ENCODE assay signal across 8 cellular contexts in the genomic region with DNA sequence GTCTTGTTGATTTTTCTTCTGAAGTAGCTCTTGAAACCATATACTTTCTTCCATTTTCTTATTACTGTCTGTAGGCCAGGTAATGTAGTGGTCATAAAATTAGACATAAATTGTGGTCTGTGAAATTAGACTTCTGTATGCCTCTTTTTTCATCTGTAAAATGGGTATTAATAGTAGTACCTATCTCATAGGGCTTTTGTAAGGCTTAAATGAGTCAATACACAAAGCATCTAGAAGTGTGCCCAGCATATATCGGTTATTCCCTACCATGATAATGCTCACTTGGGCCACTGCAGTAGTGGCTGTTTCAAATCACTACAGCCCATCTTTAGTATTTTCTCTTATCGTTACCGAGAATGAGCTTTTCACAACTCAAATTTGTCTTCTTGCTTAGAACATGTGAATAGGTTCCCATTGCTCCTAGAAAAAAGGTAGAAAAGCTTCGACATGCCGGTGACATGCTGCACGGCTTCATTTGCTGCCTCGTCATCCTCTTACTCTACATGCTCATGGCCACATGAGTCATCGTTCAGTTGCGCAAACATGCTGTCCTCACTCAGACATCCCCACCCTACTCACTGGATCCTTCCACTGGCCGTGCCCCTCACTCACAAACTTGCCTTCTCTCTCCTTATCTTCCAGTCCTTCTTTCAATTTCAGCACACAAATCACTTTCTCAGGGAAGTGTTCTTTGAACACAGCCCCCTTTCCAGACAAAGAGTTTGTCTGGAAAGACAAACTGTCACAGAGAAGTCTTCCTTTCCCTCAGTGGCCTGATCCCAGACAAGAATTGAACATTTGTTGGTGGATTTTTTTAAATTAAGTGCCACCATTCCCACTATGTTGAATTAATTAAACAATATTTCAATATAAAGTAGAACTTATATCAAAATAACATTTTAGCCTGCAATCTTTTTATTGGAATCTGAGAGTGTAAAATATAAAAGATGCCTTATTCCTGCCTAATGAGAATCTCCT. TPM values are rescaled to one million over a fixed set of nuclear protein-coding genes. Genes with fewer than 3 reads are reported as not detected.
A peak's percentile ranks its signal among the peaks of the same experiment; 100 is the strongest.
DNase-seq lines count a peak whose midpoint lies in the region; ATAC-seq and TF ChIP-seq lines count a peak whose summit lies in the region.

No MANE protein-coding gene starts in this region.

- no peaks in the 10 kb centered on the region for H3K9me3 Mint-ChIP-seq in progenitor cell of endocrine pancreas (ENCODE audit: low read depth)

- peak; percentile 89 for DNase-seq in A172 (ENCODE audit: low spot score)
- DNase-seq in HT1080 (ENCODE audit: low read depth): peak; percentile 91
- DNase-seq in amniotic stem cell (lab: John Stamatoyannopoulos, UW): peak; percentile 16
- no peak for DNase-seq in progenitor cell of endocrine pancreas (ENCODE audit: low spot score, unreplicated experiment)
- DNase-seq in NCI-H2029 treated with DMSO at 0.1 percent for 48 hours (lab: John Stamatoyannopoulos, UW): no peak
- DNase-seq in activated CD4-positive, alpha-beta T cell treated with anti-CD3 and anti-CD28 coated beads, Interleukin-2, amount 50 U/mL, for 4 hours: no peak

- no peak overlapping the region for H3K27ac Mint-ChIP-seq in progenitor cell of endocrine pancreas

- no peak overlapping the region for H3K4me3 ChIP-seq in liver (ENCODE audit: low read depth in 1 of 3, low read length in 3 of 3)

- H3K4me1 Mint-ChIP-seq in progenitor cell of endocrine pancreas (ENCODE audit: low read depth): no peaks in the 10 kb centered on the region

- H3K4me1 ChIP-seq in liver (ENCODE audit: control insufficient read depth in 4 of 4, insufficient read depth in 4 of 4, low read length in 3 of 4): no peaks in the 10 kb centered on the region

- no peaks in the 10 kb centered on the region for H3K27me3 Mint-ChIP-seq in progenitor cell of endocrine pancreas

- no peak overlapping the region for H3K4me3 Mint-ChIP-seq in progenitor cell of endocrine pancreas (ENCODE audit: low read depth)

- H3K36me3 ChIP-seq in liver (ENCODE audit: control insufficient read depth in 4 of 4, insufficient read depth in 3 of 4, low read depth in 1 of 4, low read length in 3 of 4): no peaks in the 10 kb centered on the region

- no peak overlapping the region for H3K9ac ChIP-seq in liver (ENCODE audit: low read depth in 1 of 2, low read length in 2 of 2)

- no peak for ATAC-seq in GM19467 (IDR thresholded peaks at IDR 0.05; ENCODE audit: unreplicated experiment)

- no peaks in the 10 kb centered on the region for H3K9me3 ChIP-seq in liver (ENCODE audit: control insufficient read depth in 4 of 4, low read length in 3 of 4)

- no peak overlapping the region for H3K27ac ChIP-seq in liver (ENCODE audit: low read depth in 1 of 2, low read length in 2 of 2)

- H3K36me3 Mint-ChIP-seq in progenitor cell of endocrine pancreas (ENCODE audit: insufficient read depth): no peaks in the 10 kb centered on the region

- no peaks in the 10 kb centered on the region for H3K27me3 ChIP-seq in liver (ENCODE audit: control insufficient read depth in 4 of 4, insufficient read depth in 4 of 4, low read length in 3 of 4)

- TF ChIP-seq RAD21 in liver (IDR thresholded peaks at IDR 0.05): no peak

- TF ChIP-seq CTCF in liver (IDR thresholded peaks at IDR 0.05; ENCODE audit: low read depth, low read length, missing input control) (no peak), progenitor cell of endocrine pancreas (IDR thresholded peaks at IDR 0.05; ENCODE audit: unreplicated experiment) (no peak)

- WGBS in liver: 84% methylated on average over 10 of the region's 10 CpGs

TF ChIP-seq in liver, 16 proteins besides CTCF, POLR2A, EP300 and RAD21:
- TF ChIP-seq JUND (IDR thresholded peaks at IDR 0.05) (peak; percentile 65 to 70), FOXA1 (IDR thresholded peaks at IDR 0.05) (no peak), NR2F2 (IDR thresholded peaks at IDR 0.05) (no peak), RXRA (IDR thresholded peaks at IDR 0.05) (no peak), EGR1 (IDR thresholded peaks at IDR 0.05; ENCODE audit: low read depth in 2 of 2) (no peak), GABPA (IDR thresholded peaks at IDR 0.05 in 1 of 2, conservative IDR thresholded peaks at IDR 0.05 in 1 of 2) (no peak), TAF1 (conservative IDR thresholded peaks at IDR 0.05) (no peak)
- TF ChIP-seq, protein P1, sequence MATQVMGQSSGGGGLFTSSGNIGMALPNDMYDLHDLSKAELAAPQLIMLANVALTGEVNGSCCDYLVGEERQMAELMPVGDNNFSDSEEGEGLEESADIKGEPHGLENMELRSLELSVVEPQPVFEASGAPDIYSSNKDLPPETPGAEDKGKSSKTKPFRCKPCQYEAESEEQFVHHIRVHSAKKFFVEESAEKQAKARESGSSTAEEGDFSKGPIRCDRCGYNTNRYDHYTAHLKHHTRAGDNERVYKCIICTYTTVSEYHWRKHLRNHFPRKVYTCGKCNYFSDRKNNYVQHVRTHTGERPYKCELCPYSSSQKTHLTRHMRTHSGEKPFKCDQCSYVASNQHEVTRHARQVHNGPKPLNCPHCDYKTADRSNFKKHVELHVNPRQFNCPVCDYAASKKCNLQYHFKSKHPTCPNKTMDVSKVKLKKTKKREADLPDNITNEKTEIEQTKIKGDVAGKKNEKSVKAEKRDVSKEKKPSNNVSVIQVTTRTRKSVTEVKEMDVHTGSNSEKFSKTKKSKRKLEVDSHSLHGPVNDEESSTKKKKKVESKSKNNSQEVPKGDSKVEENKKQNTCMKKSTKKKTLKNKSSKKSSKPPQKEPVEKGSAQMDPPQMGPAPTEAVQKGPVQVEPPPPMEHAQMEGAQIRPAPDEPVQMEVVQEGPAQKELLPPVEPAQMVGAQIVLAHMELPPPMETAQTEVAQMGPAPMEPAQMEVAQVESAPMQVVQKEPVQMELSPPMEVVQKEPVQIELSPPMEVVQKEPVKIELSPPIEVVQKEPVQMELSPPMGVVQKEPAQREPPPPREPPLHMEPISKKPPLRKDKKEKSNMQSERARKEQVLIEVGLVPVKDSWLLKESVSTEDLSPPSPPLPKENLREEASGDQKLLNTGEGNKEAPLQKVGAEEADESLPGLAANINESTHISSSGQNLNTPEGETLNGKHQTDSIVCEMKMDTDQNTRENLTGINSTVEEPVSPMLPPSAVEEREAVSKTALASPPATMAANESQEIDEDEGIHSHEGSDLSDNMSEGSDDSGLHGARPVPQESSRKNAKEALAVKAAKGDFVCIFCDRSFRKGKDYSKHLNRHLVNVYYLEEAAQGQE (IDR thresholded peaks at IDR 0.05): no peak
- TF ChIP-seq, protein P2, sequence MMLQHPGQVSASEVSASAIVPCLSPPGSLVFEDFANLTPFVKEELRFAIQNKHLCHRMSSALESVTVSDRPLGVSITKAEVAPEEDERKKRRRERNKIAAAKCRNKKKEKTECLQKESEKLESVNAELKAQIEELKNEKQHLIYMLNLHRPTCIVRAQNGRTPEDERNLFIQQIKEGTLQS (IDR thresholded peaks at IDR 0.05): peak; percentile 57
- TF ChIP-seq, protein P3, sequence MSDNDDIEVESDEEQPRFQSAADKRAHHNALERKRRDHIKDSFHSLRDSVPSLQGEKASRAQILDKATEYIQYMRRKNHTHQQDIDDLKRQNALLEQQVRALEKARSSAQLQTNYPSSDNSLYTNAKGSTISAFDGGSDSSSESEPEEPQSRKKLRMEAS (IDR thresholded peaks at IDR 0.05): no peak

RNA-seq across cellular contexts. Expression of a gene that starts 32.2 kb away (rescaled TPM):
- not detected in 2 replicates for total RNA-seq in A172 (2014; rRNA removed; shearing (Covaris generic))
- not detected in 2 replicates for total RNA-seq in HT1080 (2014; rRNA removed; shearing (Covaris generic))
- not detected in 2 replicates for polyA plus RNA-seq in HT1080 (2015; cell fraction: cytosol; rRNA removed)
- polyA plus RNA-seq in HT1080 (2015; cell fraction: nucleus; rRNA removed): not detected in 2 replicates
- total RNA-seq in liver (under 1 TPM in 1 of 2 donors, not detected in 1; 0.14 TPM), progenitor cell of endocrine pancreas (not detected in 2 replicates)
- under 1 TPM; 0.07 to 0.28 TPM for polyA plus RNA-seq in liver

RNA-seq across cellular contexts. Expression of a gene that starts 50.0 kb away (rescaled TPM):
- 12.3 and 12.9 TPM in 2 replicates for total RNA-seq in A172 (2014; rRNA removed; shearing (Covaris generic))
- total RNA-seq in HT1080 (2014; rRNA removed; shearing (Covaris generic)): 8.6 and 17.7 TPM in 2 replicates
- 11.2 and 11.7 TPM in 2 replicates for polyA plus RNA-seq in HT1080 (2015; cell fraction: cytosol; rRNA removed)
- 6.0 and 7.0 TPM in 2 replicates for polyA plus RNA-seq in HT1080 (2015; cell fraction: nucleus; rRNA removed)
- total RNA-seq in liver (1 to 10 TPM; 6.6 to 9.0 TPM), progenitor cell of endocrine pancreas (10.5 and 11.5 TPM in 2 replicates)
- polyA plus RNA-seq in liver: 1 to 10 TPM; 2.8 to 5.0 TPM

Comparison
In these comparisons a context has a peak if more than half of its experiments do, and no peak if none do; other contexts are left out.
1. DNase-seq: peak in A172 (single experiment), HT1080 (single experiment) and amniotic stem cell (single experiment); none in progenitor cell of endocrine pancreas (single experiment), NCI-H2029 treated with DMSO at 0.1 percent for 48 hours (single experiment) and activated CD4-positive, alpha-beta T cell treated with anti-CD3 and anti-CD28 coated beads, Interleukin-2, amount 50 U/mL, for 4 hours (0 of 2).